Comparison of ENCODE assay signal across 21 cellular contexts in the genomic region with DNA sequence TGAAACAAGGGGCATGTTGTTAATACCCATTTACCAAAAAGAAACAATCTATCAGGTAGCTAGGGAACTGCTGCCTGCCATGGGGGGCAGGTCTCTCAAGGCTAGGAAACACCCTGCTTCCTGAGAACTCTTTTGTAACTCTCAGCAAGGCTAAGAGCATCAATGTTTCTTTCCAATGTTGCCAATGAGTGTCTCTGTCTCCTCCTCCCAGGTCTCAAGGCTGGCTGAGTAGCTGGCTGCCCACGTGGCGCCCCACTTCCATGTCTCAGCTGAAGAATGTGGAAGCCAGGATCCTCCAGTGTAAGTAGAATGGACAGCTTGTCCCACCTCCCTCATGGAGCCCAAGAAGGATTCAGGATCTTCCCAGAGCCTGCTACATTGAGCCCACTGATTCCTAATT.
"Had no signal": no experiment of that assay in that cellular context is flagged by ENCODE, and none has a peak within 500 bp of the region (broad histone marks: within the 10 kb centered on the region; RNA-seq: fewer than 3 reads in every experiment).

No MANE protein-coding gene starts in this region.

- H3K9me3 Mint-ChIP-seq: nephron had no signal

- DNase-seq: activated CD4-positive, alpha-beta T cell treated with anti-CD3 and anti-CD28 coated beads for 48 hours; activated CD4-positive, alpha-beta T cell treated with anti-CD3 and anti-CD28 coated beads, Interleukin-2, amount 50 U/mL, for 48 hours; activated CD8-positive, alpha-beta memory T cell treated with anti-CD3 and anti-CD28 coated beads for 24 hours; activated effector memory CD4-positive, alpha-beta T cell treated with Interleukin-2 at 50 U/mL for 16 hours; activated naive CD4-positive, alpha-beta T cell treated with Interleukin-2 at 50 U/mL for 16 hours; brain microvascular endothelial cell; cortex of kidney; left colon; mammary epithelial cell; posterior cingulate gyrus; right cardiac atrium; spleen; stimulated activated naive CD4-positive, alpha-beta T cell treated with Interleukin-2 at 50 U/mL for 16 hours; trophoblast cell had no signal

- H3K27ac Mint-ChIP-seq: activated naive CD8-positive, alpha-beta T cell; nephron had no signal

- H3K27ac ChIP-seq: ascending aorta, brain microvascular endothelial cell, gastroesophageal sphincter, hepatocyte, spleen, vagina had no signal

- H3K4me3 ChIP-seq: ascending aorta, gastroesophageal sphincter, hepatocyte, spleen, vagina had no signal

- H2AFZ ChIP-seq: hepatocyte had no signal

- ATAC-seq: activated CD4-positive, CD25-positive, alpha-beta regulatory T cell treated with anti-CD3 and anti-CD28 coated beads, Interleukin-2, amount 50 U/mL, for 24 hours; gastroesophageal sphincter; left colon; right cardiac atrium had no signal

- H3K27me3 Mint-ChIP-seq: activated naive CD8-positive, alpha-beta T cell had no signal

- H3K27me3 ChIP-seq: ascending aorta, brain microvascular endothelial cell, gastroesophageal sphincter, hepatocyte, spleen, vagina had no signal

- H3K4me2 ChIP-seq: hepatocyte had no signal

- H3K9me3 ChIP-seq: ascending aorta, gastroesophageal sphincter, spleen, vagina had no signal

- H3K4me3 Mint-ChIP-seq: activated naive CD8-positive, alpha-beta T cell; nephron had no signal
